In the genomic region with DNA sequence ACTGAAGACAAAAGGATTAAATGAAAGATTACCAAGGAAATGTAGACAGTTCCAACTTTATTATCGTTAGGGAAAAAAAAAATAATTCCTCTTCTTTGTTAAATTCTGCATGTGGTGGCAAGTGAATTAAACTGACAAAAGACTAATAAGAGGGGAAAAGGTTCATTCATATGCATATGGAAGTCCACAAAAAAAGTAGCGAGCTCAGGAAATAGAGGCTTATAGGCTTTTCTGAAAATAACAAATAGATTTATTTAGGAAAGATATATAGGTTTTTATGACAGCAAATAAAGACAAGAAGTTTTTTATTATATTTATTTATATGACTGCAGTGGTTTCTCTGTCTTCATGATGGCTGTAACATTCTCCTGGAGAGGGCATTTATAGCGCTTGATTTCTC, we compare ENCODE assay signal across 1 cellular context.
TF ChIP-seq lines count a peak whose summit lies in the region.

No MANE protein-coding gene starts in this region.

TF ChIP-seq in WTC11, 78 proteins besides CTCF, POLR2A, EP300 and RAD21 (continued from another document):
- TF ChIP-seq, protein P1, sequence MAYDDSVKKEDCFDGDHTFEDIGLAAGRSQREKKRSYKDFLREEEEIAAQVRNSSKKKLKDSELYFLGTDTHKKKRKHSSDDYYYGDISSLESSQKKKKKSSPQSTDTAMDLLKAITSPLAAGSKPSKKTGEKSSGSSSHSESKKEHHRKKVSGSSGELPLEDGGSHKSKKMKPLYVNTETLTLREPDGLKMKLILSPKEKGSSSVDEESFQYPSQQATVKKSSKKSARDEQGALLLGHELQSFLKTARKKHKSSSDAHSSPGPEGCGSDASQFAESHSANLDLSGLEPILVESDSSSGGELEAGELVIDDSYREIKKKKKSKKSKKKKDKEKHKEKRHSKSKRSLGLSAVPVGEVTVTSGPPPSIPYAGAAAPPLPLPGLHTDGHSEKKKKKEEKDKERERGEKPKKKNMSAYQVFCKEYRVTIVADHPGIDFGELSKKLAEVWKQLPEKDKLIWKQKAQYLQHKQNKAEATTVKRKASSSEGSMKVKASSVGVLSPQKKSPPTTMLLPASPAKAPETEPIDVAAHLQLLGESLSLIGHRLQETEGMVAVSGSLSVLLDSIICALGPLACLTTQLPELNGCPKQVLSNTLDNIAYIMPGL (CRISPR knock-in tag; IDR thresholded peaks at IDR 0.05): no peak
- no peak for TF ChIP-seq ATF1 (CRISPR knock-in tag; IDR thresholded peaks at IDR 0.05)
